In genomic region chr9:137085918-137086530, GRCh38 we compare ENCODE assay signal across 1 cellular context.
A peak's percentile ranks its signal among the peaks of the same experiment; 100 is the strongest.
TF ChIP-seq lines count a peak whose summit lies in the region.

No MANE protein-coding gene starts in this region.

TF ChIP-seq in HepG2, 621 proteins besides CTCF, POLR2A, EP300 and RAD21 (continued from another document and continues in another):
- TF ChIP-seq, protein P1, sequence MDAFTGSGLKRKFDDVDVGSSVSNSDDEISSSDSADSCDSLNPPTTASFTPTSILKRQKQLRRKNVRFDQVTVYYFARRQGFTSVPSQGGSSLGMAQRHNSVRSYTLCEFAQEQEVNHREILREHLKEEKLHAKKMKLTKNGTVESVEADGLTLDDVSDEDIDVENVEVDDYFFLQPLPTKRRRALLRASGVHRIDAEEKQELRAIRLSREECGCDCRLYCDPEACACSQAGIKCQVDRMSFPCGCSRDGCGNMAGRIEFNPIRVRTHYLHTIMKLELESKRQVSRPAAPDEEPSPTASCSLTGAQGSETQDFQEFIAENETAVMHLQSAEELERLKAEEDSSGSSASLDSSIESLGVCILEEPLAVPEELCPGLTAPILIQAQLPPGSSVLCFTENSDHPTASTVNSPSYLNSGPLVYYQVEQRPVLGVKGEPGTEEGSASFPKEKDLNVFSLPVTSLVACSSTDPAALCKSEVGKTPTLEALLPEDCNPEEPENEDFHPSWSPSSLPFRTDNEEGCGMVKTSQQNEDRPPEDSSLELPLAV (CRISPR knock-in tag; conservative IDR thresholded peaks at IDR 0.05; ENCODE audit: low read depth): no peak
- TF ChIP-seq ESRRA (CRISPR knock-in tag; IDR thresholded peaks at IDR 0.05; ENCODE audit: low read depth) (no peak), NR2C2 (CRISPR knock-in tag; IDR thresholded peaks at IDR 0.05; ENCODE audit: borderline replicate concordance) (peak; percentile 51; the same call in 1 of the 2 replicates), ZNF589 (CRISPR knock-in tag; conservative IDR thresholded peaks at IDR 0.05) (peak; percentile 86), MATR3 (CRISPR knock-in tag; IDR thresholded peaks at IDR 0.05) (no peak), ZNF790 (CRISPR knock-in tag; IDR thresholded peaks at IDR 0.05; ENCODE audit: borderline replicate concordance) (no peak; the same call in 1 of the 2 replicates), ZNF3 (CRISPR knock-in tag; IDR thresholded peaks at IDR 0.05) (no peak), RBFOX2 (IDR thresholded peaks at IDR 0.05; ENCODE audit: low read depth, low read length) (no peak), ZNF512 (CRISPR knock-in tag; IDR thresholded peaks at IDR 0.05) (no peak), RFX5 (IDR thresholded peaks at IDR 0.05; ENCODE audit: low read depth, low read length) (no peak), RNF2 (conservative IDR thresholded peaks at IDR 0.05; ENCODE audit: low read depth) (no peak), TCF12 (IDR thresholded peaks at IDR 0.05) (no peak), TCF12 (CRISPR knock-in tag; IDR thresholded peaks at IDR 0.05) (peak; percentile 85; the same call in 1 of the 2 replicates), ZNF44 (CRISPR knock-in tag; IDR thresholded peaks at IDR 0.05) (no peak; the same call in 1 of the 2 replicates), ZNF768 (CRISPR knock-in tag; IDR thresholded peaks at IDR 0.05) (peak; percentile 10; the same call in 1 of the 2 replicates), EEA1 (CRISPR knock-in tag; IDR thresholded peaks at IDR 0.05; ENCODE audit: borderline replicate concordance) (no peak), ZNF572 (CRISPR knock-in tag; IDR thresholded peaks at IDR 0.05) (peak; percentile 9; the same call in 1 of the 2 replicates), ZNF75D (CRISPR knock-in tag; IDR thresholded peaks at IDR 0.05; ENCODE audit: borderline replicate concordance) (no peak; the same call in 1 of the 2 replicates), ZNF607 (CRISPR knock-in tag; IDR thresholded peaks at IDR 0.05; ENCODE audit: borderline replicate concordance) (0 out of 2 replicates have a peak, but pooled peaks have one; percentile 87), NPAS2 (CRISPR knock-in tag; IDR thresholded peaks at IDR 0.05; ENCODE audit: borderline replicate concordance) (no peak), ZNF317 (CRISPR knock-in tag; IDR thresholded peaks at IDR 0.05) (no peak), BORCS8-MEF2B (CRISPR knock-in tag; IDR thresholded peaks at IDR 0.05) (peak; percentile 14; the same call in 1 of the 2 replicates), ZBTB21 (CRISPR knock-in tag; IDR thresholded peaks at IDR 0.05) (no peak), ZNF543 (CRISPR knock-in tag; IDR thresholded peaks at IDR 0.05) (0 out of 2 replicates have a peak, but pooled peaks have one; percentile 29), NFYB (CRISPR knock-in tag; IDR thresholded peaks at IDR 0.05) (no peak), MAFG (CRISPR knock-in tag; IDR thresholded peaks at IDR 0.05) (no peak), CHD2 (IDR thresholded peaks at IDR 0.05; ENCODE audit: low read depth, low read length) (no peak), REPIN1 (CRISPR knock-in tag; IDR thresholded peaks at IDR 0.05; ENCODE audit: borderline replicate concordance, low read depth) (peak; percentile 34; the same call in 1 of the 2 replicates), HIVEP1 (CRISPR knock-in tag; IDR thresholded peaks at IDR 0.05) (no peak; the same call in 1 of the 2 replicates), ZNF225 (CRISPR knock-in tag; IDR thresholded peaks at IDR 0.05) (peak; percentile 82; the same call in 1 of the 2 replicates), POGZ (CRISPR knock-in tag; IDR thresholded peaks at IDR 0.05) (peak; percentile 16; the same call in 1 of the 2 replicates), ZSCAN12 (CRISPR knock-in tag; IDR thresholded peaks at IDR 0.05) (peak; percentile 17; the same call in 1 of the 2 replicates), ZNF557 (CRISPR knock-in tag; IDR thresholded peaks at IDR 0.05) (no peak), ZNF883 (CRISPR knock-in tag; IDR thresholded peaks at IDR 0.05; ENCODE audit: not compliant biosample characterization) (no peak), MED1 (CRISPR knock-in tag; IDR thresholded peaks at IDR 0.05) (no peak; the same call in 1 of the 2 replicates), SPEN (CRISPR knock-in tag; IDR thresholded peaks at IDR 0.05; ENCODE audit: low read depth) (no peak; the same call in 1 of the 2 replicates), ZNF382 (CRISPR knock-in tag; IDR thresholded peaks at IDR 0.05; ENCODE audit: borderline replicate concordance) (no peak), MLX (CRISPR knock-in tag; IDR thresholded peaks at IDR 0.05) (no peak), RFX1 (IDR thresholded peaks at IDR 0.05) (no peak), CHD4 (IDR thresholded peaks at IDR 0.05; ENCODE audit: borderline replicate concordance, low read length) (no peak)
- TF ChIP-seq, protein P2, sequence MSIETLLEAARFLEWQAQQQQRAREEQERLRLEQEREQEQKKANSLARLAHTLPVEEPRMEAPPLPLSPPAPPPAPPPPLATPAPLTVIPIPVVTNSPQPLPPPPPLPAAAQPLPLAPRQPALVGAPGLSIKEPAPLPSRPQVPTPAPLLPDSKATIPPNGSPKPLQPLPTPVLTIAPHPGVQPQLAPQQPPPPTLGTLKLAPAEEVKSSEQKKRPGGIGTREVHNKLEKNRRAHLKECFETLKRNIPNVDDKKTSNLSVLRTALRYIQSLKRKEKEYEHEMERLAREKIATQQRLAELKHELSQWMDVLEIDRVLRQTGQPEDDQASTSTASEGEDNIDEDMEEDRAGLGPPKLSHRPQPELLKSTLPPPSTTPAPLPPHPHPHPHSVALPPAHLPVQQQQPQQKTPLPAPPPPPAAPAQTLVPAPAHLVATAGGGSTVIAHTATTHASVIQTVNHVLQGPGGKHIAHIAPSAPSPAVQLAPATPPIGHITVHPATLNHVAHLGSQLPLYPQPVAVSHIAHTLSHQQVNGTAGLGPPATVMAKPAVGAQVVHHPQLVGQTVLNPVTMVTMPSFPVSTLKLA (IDR thresholded peaks at IDR 0.05): no peak
- TF ChIP-seq, protein P3, sequence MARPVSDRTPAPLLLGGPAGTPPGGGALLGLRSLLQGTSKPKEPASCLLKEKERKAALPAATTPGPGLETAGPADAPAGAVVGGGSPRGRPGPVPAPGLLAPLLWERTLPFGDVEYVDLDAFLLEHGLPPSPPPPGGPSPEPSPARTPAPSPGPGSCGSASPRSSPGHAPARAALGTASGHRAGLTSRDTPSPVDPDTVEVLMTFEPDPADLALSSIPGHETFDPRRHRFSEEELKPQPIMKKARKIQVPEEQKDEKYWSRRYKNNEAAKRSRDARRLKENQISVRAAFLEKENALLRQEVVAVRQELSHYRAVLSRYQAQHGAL (CRISPR knock-in tag; IDR thresholded peaks at IDR 0.05; ENCODE audit: not compliant biosample characterization): no peak
- TF ChIP-seq, protein P4, sequence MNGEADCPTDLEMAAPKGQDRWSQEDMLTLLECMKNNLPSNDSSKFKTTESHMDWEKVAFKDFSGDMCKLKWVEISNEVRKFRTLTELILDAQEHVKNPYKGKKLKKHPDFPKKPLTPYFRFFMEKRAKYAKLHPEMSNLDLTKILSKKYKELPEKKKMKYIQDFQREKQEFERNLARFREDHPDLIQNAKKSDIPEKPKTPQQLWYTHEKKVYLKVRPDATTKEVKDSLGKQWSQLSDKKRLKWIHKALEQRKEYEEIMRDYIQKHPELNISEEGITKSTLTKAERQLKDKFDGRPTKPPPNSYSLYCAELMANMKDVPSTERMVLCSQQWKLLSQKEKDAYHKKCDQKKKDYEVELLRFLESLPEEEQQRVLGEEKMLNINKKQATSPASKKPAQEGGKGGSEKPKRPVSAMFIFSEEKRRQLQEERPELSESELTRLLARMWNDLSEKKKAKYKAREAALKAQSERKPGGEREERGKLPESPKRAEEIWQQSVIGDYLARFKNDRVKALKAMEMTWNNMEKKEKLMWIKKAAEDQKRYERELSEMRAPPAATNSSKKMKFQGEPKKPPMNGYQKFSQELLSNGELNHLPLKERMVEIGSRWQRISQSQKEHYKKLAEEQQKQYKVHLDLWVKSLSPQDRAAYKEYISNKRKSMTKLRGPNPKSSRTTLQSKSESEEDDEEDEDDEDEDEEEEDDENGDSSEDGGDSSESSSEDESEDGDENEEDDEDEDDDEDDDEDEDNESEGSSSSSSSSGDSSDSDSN (CRISPR knock-in tag; IDR thresholded peaks at IDR 0.05): 0 out of 2 replicates have a peak, but pooled peaks have one; percentile 22
- TF ChIP-seq, protein P5, sequence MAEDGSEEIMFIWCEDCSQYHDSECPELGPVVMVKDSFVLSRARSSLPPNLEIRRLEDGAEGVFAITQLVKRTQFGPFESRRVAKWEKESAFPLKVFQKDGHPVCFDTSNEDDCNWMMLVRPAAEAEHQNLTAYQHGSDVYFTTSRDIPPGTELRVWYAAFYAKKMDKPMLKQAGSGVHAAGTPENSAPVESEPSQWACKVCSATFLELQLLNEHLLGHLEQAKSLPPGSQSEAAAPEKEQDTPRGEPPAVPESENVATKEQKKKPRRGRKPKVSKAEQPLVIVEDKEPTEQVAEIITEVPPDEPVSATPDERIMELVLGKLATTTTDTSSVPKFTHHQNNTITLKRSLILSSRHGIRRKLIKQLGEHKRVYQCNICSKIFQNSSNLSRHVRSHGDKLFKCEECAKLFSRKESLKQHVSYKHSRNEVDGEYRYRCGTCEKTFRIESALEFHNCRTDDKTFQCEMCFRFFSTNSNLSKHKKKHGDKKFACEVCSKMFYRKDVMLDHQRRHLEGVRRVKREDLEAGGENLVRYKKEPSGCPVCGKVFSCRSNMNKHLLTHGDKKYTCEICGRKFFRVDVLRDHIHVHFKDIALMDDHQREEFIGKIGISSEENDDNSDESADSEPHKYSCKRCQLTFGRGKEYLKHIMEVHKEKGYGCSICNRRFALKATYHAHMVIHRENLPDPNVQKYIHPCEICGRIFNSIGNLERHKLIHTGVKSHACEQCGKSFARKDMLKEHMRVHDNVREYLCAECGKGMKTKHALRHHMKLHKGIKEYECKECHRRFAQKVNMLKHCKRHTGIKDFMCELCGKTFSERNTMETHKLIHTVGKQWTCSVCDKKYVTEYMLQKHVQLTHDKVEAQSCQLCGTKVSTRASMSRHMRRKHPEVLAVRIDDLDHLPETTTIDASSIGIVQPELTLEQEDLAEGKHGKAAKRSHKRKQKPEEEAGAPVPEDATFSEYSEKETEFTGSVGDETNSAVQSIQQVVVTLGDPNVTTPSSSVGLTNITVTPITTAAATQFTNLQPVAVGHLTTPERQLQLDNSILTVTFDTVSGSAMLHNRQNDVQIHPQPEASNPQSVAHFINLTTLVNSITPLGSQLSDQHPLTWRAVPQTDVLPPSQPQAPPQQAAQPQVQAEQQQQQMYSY (CRISPR knock-in tag; IDR thresholded peaks at IDR 0.05): no peak; the same call in 1 of the 2 replicates
- TF ChIP-seq, protein P6, sequence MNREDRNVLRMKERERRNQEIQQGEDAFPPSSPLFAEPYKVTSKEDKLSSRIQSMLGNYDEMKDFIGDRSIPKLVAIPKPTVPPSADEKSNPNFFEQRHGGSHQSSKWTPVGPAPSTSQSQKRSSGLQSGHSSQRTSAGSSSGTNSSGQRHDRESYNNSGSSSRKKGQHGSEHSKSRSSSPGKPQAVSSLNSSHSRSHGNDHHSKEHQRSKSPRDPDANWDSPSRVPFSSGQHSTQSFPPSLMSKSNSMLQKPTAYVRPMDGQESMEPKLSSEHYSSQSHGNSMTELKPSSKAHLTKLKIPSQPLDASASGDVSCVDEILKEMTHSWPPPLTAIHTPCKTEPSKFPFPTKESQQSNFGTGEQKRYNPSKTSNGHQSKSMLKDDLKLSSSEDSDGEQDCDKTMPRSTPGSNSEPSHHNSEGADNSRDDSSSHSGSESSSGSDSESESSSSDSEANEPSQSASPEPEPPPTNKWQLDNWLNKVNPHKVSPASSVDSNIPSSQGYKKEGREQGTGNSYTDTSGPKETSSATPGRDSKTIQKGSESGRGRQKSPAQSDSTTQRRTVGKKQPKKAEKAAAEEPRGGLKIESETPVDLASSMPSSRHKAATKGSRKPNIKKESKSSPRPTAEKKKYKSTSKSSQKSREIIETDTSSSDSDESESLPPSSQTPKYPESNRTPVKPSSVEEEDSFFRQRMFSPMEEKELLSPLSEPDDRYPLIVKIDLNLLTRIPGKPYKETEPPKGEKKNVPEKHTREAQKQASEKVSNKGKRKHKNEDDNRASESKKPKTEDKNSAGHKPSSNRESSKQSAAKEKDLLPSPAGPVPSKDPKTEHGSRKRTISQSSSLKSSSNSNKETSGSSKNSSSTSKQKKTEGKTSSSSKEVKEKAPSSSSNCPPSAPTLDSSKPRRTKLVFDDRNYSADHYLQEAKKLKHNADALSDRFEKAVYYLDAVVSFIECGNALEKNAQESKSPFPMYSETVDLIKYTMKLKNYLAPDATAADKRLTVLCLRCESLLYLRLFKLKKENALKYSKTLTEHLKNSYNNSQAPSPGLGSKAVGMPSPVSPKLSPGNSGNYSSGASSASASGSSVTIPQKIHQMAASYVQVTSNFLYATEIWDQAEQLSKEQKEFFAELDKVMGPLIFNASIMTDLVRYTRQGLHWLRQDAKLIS (CRISPR knock-in tag; IDR thresholded peaks at IDR 0.05): no peak
- TF ChIP-seq, protein P7, sequence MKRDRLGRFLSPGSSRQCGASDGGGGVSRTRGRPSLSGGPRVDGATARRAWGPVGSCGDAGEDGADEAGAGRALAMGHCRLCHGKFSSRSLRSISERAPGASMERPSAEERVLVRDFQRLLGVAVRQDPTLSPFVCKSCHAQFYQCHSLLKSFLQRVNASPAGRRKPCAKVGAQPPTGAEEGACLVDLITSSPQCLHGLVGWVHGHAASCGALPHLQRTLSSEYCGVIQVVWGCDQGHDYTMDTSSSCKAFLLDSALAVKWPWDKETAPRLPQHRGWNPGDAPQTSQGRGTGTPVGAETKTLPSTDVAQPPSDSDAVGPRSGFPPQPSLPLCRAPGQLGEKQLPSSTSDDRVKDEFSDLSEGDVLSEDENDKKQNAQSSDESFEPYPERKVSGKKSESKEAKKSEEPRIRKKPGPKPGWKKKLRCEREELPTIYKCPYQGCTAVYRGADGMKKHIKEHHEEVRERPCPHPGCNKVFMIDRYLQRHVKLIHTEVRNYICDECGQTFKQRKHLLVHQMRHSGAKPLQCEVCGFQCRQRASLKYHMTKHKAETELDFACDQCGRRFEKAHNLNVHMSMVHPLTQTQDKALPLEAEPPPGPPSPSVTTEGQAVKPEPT (CRISPR knock-in tag; IDR thresholded peaks at IDR 0.05; ENCODE audit: low read depth): peak; percentile 88
